In the genomic region with DNA sequence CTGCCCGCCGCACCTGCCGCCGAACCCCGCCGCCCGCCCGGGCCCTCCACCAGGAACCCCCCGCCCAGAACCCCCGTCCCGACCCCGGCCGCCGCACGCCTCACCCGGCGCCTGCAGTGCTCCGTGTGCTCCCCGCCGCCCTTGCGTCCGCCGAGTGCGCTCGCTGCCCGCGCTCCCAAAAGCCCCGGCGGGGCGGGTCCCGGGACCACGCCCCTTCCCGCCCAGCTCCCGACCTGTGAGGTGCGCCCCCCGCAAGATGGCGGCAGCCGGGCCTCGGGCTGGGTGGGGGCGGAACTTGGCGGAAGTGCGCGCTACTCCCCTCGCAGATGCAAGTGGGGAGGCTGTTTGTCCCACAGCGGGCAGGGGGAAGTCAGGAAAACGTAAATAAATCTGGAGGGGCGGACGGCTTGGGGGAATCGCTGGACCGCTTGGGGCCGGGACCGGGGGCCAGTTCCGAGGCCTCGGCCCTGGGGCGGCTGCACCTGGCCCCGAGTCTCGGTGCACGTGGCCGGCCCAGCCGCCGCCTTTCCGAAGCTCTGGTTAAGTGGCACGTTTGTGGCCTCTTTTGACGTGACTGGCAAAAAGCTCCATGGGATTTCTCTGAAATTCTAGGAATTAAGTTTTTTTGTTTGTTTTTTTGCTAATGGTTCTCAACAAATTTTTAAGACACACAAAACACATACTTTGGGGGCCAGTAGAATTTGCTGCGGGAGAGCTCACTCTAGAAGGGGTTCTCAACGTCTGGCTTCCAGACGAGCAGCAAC, we compare ENCODE assay signal across 1 cellular context.
TF ChIP-seq lines count a peak whose summit lies in the region.

Gene EZR, minus strand, starts transcription at position 156 of the 764 bp plus-strand sequence. CDS start 1,275 bp downstream, outside the sequence.

TF ChIP-seq in HepG2, 621 proteins besides CTCF, POLR2A, EP300 and RAD21 (continued from another document and continues in another):
- TF ChIP-seq, protein P1, sequence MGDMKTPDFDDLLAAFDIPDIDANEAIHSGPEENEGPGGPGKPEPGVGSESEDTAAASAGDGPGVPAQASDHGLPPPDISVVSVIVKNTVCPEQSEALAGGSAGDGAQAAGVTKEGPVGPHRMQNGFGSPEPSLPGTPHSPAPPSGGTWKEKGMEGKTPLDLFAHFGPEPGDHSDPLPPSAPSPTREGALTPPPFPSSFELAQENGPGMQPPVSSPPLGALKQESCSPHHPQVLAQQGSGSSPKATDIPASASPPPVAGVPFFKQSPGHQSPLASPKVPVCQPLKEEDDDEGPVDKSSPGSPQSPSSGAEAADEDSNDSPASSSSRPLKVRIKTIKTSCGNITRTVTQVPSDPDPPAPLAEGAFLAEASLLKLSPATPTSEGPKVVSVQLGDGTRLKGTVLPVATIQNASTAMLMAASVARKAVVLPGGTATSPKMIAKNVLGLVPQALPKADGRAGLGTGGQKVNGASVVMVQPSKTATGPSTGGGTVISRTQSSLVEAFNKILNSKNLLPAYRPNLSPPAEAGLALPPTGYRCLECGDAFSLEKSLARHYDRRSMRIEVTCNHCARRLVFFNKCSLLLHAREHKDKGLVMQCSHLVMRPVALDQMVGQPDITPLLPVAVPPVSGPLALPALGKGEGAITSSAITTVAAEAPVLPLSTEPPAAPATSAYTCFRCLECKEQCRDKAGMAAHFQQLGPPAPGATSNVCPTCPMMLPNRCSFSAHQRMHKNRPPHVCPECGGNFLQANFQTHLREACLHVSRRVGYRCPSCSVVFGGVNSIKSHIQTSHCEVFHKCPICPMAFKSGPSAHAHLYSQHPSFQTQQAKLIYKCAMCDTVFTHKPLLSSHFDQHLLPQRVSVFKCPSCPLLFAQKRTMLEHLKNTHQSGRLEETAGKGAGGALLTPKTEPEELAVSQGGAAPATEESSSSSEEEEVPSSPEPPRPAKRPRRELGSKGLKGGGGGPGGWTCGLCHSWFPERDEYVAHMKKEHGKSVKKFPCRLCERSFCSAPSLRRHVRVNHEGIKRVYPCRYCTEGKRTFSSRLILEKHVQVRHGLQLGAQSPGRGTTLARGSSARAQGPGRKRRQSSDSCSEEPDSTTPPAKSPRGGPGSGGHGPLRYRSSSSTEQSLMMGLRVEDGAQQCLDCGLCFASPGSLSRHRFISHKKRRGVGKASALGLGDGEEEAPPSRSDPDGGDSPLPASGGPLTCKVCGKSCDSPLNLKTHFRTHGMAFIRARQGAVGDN (CRISPR knock-in tag; IDR thresholded peaks at IDR 0.05), result peak; percentile 98
- 0 out of 2 replicates have a peak, but pooled peaks have one; percentile 22 for TF ChIP-seq ZNF556 (CRISPR knock-in tag; IDR thresholded peaks at IDR 0.05; ENCODE audit: borderline replicate concordance)
- TF ChIP-seq ZNF607 (CRISPR knock-in tag; IDR thresholded peaks at IDR 0.05; ENCODE audit: borderline replicate concordance), result peak; percentile 52
- TF ChIP-seq TOE1 (CRISPR knock-in tag; IDR thresholded peaks at IDR 0.05), result 0 out of 2 replicates have a peak, but pooled peaks have one; percentile 53
- no peak for TF ChIP-seq FOXO1 (CRISPR knock-in tag; IDR thresholded peaks at IDR 0.05)
- TF ChIP-seq MTA3 (CRISPR knock-in tag; IDR thresholded peaks at IDR 0.05), result no peak
- TF ChIP-seq MIER2 (CRISPR knock-in tag; IDR thresholded peaks at IDR 0.05), result no peak
- no peak for TF ChIP-seq ZNF124 (CRISPR knock-in tag; IDR thresholded peaks at IDR 0.05)
- TF ChIP-seq, protein P2, sequence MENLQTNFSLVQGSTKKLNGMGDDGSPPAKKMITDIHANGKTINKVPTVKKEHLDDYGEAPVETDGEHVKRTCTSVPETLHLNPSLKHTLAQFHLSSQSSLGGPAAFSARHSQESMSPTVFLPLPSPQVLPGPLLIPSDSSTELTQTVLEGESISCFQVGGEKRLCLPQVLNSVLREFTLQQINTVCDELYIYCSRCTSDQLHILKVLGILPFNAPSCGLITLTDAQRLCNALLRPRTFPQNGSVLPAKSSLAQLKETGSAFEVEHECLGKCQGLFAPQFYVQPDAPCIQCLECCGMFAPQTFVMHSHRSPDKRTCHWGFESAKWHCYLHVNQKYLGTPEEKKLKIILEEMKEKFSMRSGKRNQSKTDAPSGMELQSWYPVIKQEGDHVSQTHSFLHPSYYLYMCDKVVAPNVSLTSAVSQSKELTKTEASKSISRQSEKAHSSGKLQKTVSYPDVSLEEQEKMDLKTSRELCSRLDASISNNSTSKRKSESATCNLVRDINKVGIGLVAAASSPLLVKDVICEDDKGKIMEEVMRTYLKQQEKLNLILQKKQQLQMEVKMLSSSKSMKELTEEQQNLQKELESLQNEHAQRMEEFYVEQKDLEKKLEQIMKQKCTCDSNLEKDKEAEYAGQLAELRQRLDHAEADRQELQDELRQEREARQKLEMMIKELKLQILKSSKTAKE (CRISPR knock-in tag; IDR thresholded peaks at IDR 0.05; ENCODE audit: borderline replicate concordance), result no peak
- no peak for TF ChIP-seq AFF4 (CRISPR knock-in tag; IDR thresholded peaks at IDR 0.05)
- TF ChIP-seq LRRFIP1 (CRISPR knock-in tag; conservative IDR thresholded peaks at IDR 0.05), result no peak
- no peak for TF ChIP-seq ZKSCAN5 (CRISPR knock-in tag; IDR thresholded peaks at IDR 0.05)
- TF ChIP-seq ZNF709 (CRISPR knock-in tag; IDR thresholded peaks at IDR 0.05), result peak; percentile 97
- TF ChIP-seq, protein P3, sequence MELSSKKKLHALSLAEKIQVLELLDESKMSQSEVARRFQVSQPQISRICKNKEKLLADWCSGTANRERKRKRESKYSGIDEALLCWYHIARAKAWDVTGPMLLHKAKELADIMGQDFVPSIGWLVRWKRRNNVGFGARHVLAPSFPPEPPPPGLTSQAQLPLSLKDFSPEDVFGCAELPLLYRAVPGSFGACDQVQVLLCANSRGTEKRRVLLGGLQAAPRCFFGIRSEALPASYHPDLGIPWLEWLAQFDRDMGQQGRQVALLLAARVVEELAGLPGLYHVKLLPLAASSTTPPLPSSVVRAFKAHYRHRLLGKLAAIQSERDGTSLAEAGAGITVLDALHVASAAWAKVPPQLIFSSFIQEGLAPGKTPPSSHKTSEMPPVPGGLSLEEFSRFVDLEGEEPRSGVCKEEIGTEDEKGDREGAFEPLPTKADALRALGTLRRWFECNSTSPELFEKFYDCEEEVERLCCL (CRISPR knock-in tag; IDR thresholded peaks at IDR 0.05; ENCODE audit: borderline replicate concordance), result no peak; the same call in 1 of the 2 replicates
- peak; percentile 96 for TF ChIP-seq NFATC3 (CRISPR knock-in tag; IDR thresholded peaks at IDR 0.05)
- TF ChIP-seq ZNF589 (CRISPR knock-in tag; conservative IDR thresholded peaks at IDR 0.05), result 0 out of 2 replicates have a peak, but pooled peaks have one; percentile 22
- 0 out of 2 replicates have a peak, but pooled peaks have one; percentile 50 for TF ChIP-seq ZNF333 (CRISPR knock-in tag; IDR thresholded peaks at IDR 0.05; ENCODE audit: borderline replicate concordance)
- TF ChIP-seq GATA4 (IDR thresholded peaks at IDR 0.05; ENCODE audit: borderline replicate concordance, low read depth), result peak; percentile 66; the same call in 1 of the 2 replicates
- peak; percentile 94 for TF ChIP-seq ZBTB7A (CRISPR knock-in tag; IDR thresholded peaks at IDR 0.05)
- no peak; the same call in 1 of the 2 replicates for TF ChIP-seq MLX (CRISPR knock-in tag; IDR thresholded peaks at IDR 0.05)
- peak; percentile 79 for TF ChIP-seq ZNF407 (CRISPR knock-in tag; IDR thresholded peaks at IDR 0.05; ENCODE audit: not compliant biosample characterization)
